ENCODE assay signal across 1 cellular context in genomic region chr20:49140834-49141233, GRCh38.
TF ChIP-seq lines count a peak whose summit lies in the region.

No MANE protein-coding gene starts in this region.

TF ChIP-seq in SK-N-SH treated with all-trans-retinoic acid at 6 μM for 48 hours, 23 proteins besides CTCF, POLR2A, EP300 and RAD21 (continued from another document):
- TF ChIP-seq ZFP3 (CRISPR knock-in tag; IDR thresholded peaks at IDR 0.05) (no peak), SNAI2 (CRISPR knock-in tag; IDR thresholded peaks at IDR 0.05) (no peak), TCF4 (CRISPR knock-in tag; IDR thresholded peaks at IDR 0.05; ENCODE audit: borderline replicate concordance) (no peak), CSDC2 (CRISPR knock-in tag; IDR thresholded peaks at IDR 0.05) (no peak), GLIS3 (CRISPR knock-in tag; IDR thresholded peaks at IDR 0.05) (no peak), ZC3H10 (CRISPR knock-in tag; IDR thresholded peaks at IDR 0.05) (no peak), ZNF565 (CRISPR knock-in tag; conservative IDR thresholded peaks at IDR 0.05; ENCODE audit: low read depth) (no peak), BACH2 (CRISPR knock-in tag; IDR thresholded peaks at IDR 0.05; ENCODE audit: borderline replicate concordance) (no peak)
TF ChIP-seq in SK-N-SH treated with all-trans-retinoic acid at 6 μM for 48 hours: peak in this region for 0.
